In genomic region chr2:128636802-128637147, GRCh38 we compare ENCODE assay signal across 27 cellular contexts.
DNase-seq lines count a peak whose midpoint lies in the region; ATAC-seq and TF ChIP-seq lines count a peak whose summit lies in the region.
"Had no signal": no experiment of that assay in that cellular context is flagged by ENCODE, and none has a peak within 500 bp of the region (broad histone marks: within the 10 kb centered on the region; RNA-seq: fewer than 3 reads in every experiment).

No MANE protein-coding gene starts in this region.

- H3K4me3 ChIP-seq in coronary artery (no peak overlapping the region), HAP-1 (no peak overlapping the region)
- H3K4me3 ChIP-seq: dorsolateral prefrontal cortex, sigmoid colon, thoracic aorta had no signal

- no peaks in the 10 kb centered on the region for H3K4me1 ChIP-seq in HAP-1
- H3K4me1 ChIP-seq: sigmoid colon had no signal

- H3K27ac Mint-ChIP-seq in type B pancreatic cell: no peak overlapping the region
- no peak overlapping the region for H3K27ac Mint-ChIP-seq in activated naive CD4-positive, alpha-beta T cell treated with anti-CD3 and anti-CD28 coated beads for 36 hours
- H3K27ac Mint-ChIP-seq: activated naive CD8-positive, alpha-beta T cell treated with anti-CD3 and anti-CD28 coated beads, Interleukin-2, amount 50 U/mL, for 24 hours; CD4-positive, alpha-beta T cell had no signal

- in situ Hi-C loops in HAP-1 (cut with MboI; ENCODE audit: low sequenced_read_pairs): no loop called here

- H3K36me3 ChIP-seq in HAP-1 (replicated peaks): no peaks in the 10 kb centered on the region
- H3K36me3 ChIP-seq: sigmoid colon, thoracic aorta had no signal

- CTCF ChIA-PET in activated naive CD4-positive, alpha-beta T cell treated with anti-CD3 and anti-CD28 coated beads for 36 hours (lab: Charles Lee): no interaction called here

- H3K36me3 Mint-ChIP-seq in type B pancreatic cell: no peaks in the 10 kb centered on the region
- H3K36me3 Mint-ChIP-seq in activated naive CD4-positive, alpha-beta T cell treated with anti-CD3 and anti-CD28 coated beads for 36 hours (ENCODE audit: low read depth): no peaks in the 10 kb centered on the region

- H3K27me3 Mint-ChIP-seq in type B pancreatic cell: peaks cover 10% of the 10 kb centered on the region
- peaks cover 2% of the 10 kb centered on the region for H3K27me3 Mint-ChIP-seq in activated naive CD4-positive, alpha-beta T cell treated with anti-CD3 and anti-CD28 coated beads for 36 hours (ENCODE audit: low read depth)
- H3K27me3 Mint-ChIP-seq: CD4-positive, alpha-beta T cell had no signal

- peak; percentile 25 for DNase-seq in activated CD8-positive, alpha-beta memory T cell treated with anti-CD3 and anti-CD28 coated beads, Interleukin-2, amount 50 U/mL, for 48 hours
- DNase-seq in activated CD8-positive, alpha-beta memory T cell treated with anti-CD3 and anti-CD28 coated beads for 24 hours: no peak
- DNase-seq in coronary artery (ENCODE audit: low spot score) (peak; percentile 47), left lobe of liver (ENCODE audit: low spot score) (peak; percentile 31), type B pancreatic cell (ENCODE audit: extremely low spot score, unreplicated experiment) (peak; percentile 42), HAP-1 (ENCODE audit: low spot score in 2 of 2) (no peak)
- DNase-seq in activated naive CD4-positive, alpha-beta T cell treated with anti-CD3 and anti-CD28 coated beads for 36 hours: no peak
- DNase-seq: activated CD4-positive, alpha-beta T cell treated with anti-CD3 and anti-CD28 coated beads, Interleukin-2, amount 50 U/mL, for 48 hours; activated CD4-positive, CD25-positive, alpha-beta regulatory T cell; activated gamma-delta T cell; activated naive CD8-positive, alpha-beta T cell treated with anti-CD3 and anti-CD28 coated beads, Interleukin-2, amount 50 U/mL, for 24 hours; AML-193; cerebellar nuclear complex; EL; GOT3; IMR-90; NCI-H1048; NCI-H187; NCI-H2171 treated with DMSO at 0.1 percent for 48 hours; NCI-H524 treated with DMSO at 0.1 percent for 48 hours; stimulated activated CD4-positive, alpha-beta T cell treated with anti-CD3 and anti-CD28 coated beads, Interleukin-15, amount 100 ng/mL, for 24 hours; stimulated activated naive CD4-positive, alpha-beta T cell had no signal

- no peak for ATAC-seq in left lobe of liver
- no peak for ATAC-seq in HG02571 (IDR thresholded peaks at IDR 0.05; ENCODE audit: unreplicated experiment)
- ATAC-seq: activated naive CD8-positive, alpha-beta T cell treated with anti-CD3 and anti-CD28 coated beads, Interleukin-2, amount 50 U/mL, for 24 hours had no signal

- no peaks in the 10 kb centered on the region for H3K27me3 ChIP-seq in HAP-1 (ENCODE audit: low read depth)
- H3K27me3 ChIP-seq: dorsolateral prefrontal cortex, sigmoid colon had no signal

- intact Hi-C loops in activated naive CD4-positive, alpha-beta T cell treated with anti-CD3 and anti-CD28 coated beads for 36 hours (cut with micrococcal nuclease): no loop called here

- no peaks in the 10 kb centered on the region for H3K9me3 ChIP-seq in HAP-1
- H3K9me3 ChIP-seq: sigmoid colon, thoracic aorta had no signal

- peaks cover 25% of the 10 kb centered on the region for H3K4me1 Mint-ChIP-seq in type B pancreatic cell (ENCODE audit: unreplicated experiment)
- H3K4me1 Mint-ChIP-seq in activated naive CD4-positive, alpha-beta T cell treated with anti-CD3 and anti-CD28 coated beads for 36 hours (ENCODE audit: low read depth): no peaks in the 10 kb centered on the region
- H3K4me1 Mint-ChIP-seq: activated naive CD8-positive, alpha-beta T cell treated with anti-CD3 and anti-CD28 coated beads, Interleukin-2, amount 50 U/mL, for 24 hours had no signal

- no peak overlapping the region for H3K4me3 Mint-ChIP-seq in type B pancreatic cell
- no peak overlapping the region for H3K4me3 Mint-ChIP-seq in activated naive CD4-positive, alpha-beta T cell treated with anti-CD3 and anti-CD28 coated beads for 36 hours
- H3K4me3 Mint-ChIP-seq: activated naive CD8-positive, alpha-beta T cell treated with anti-CD3 and anti-CD28 coated beads, Interleukin-2, amount 50 U/mL, for 24 hours; CD4-positive, alpha-beta T cell had no signal

- H3K27ac ChIP-seq in coronary artery: no peak overlapping the region
- H3K27ac ChIP-seq: sigmoid colon, thoracic aorta had no signal

- H3K9me3 Mint-ChIP-seq in type B pancreatic cell: no peaks in the 10 kb centered on the region
- H3K9me3 Mint-ChIP-seq in activated naive CD4-positive, alpha-beta T cell treated with anti-CD3 and anti-CD28 coated beads for 36 hours: no peaks in the 10 kb centered on the region
- H3K9me3 Mint-ChIP-seq: activated naive CD8-positive, alpha-beta T cell treated with anti-CD3 and anti-CD28 coated beads, Interleukin-2, amount 50 U/mL, for 24 hours; CD4-positive, alpha-beta T cell had no signal

- TF ChIP-seq CTCF in coronary artery (IDR thresholded peaks at IDR 0.05) (no peak), type B pancreatic cell (conservative IDR thresholded peaks at IDR 0.05) (no peak)

Comparison
In these comparisons a context has a peak if more than half of its experiments do, and no peak if none do; other contexts are left out.
1. DNase-seq: peak in activated CD8-positive, alpha-beta memory T cell treated with anti-CD3 and anti-CD28 coated beads, Interleukin-2, amount 50 U/mL, for 48 hours (single experiment), coronary artery (single experiment), left lobe of liver (single experiment) and type B pancreatic cell (single experiment); none in activated CD8-positive, alpha-beta memory T cell treated with anti-CD3 and anti-CD28 coated beads for 24 hours (single experiment), activated naive CD4-positive, alpha-beta T cell treated with anti-CD3 and anti-CD28 coated beads for 36 hours (single experiment) and HAP-1 (0 of 2).